18 cellular contexts compared by ENCODE assay signal in genomic region chr9:126699401-126699851, GRCh38.
A peak's percentile ranks its signal among the peaks of the same experiment; 100 is the strongest.
DNase-seq lines count a peak whose midpoint lies in the region; ATAC-seq and TF ChIP-seq lines count a peak whose summit lies in the region.
"Had no signal": no experiment of that assay in that cellular context is flagged by ENCODE, and none has a peak within 500 bp of the region (broad histone marks: within the 10 kb centered on the region; RNA-seq: fewer than 3 reads in every experiment).

No MANE protein-coding gene starts in this region.

- H3K4me1 ChIP-seq in SK-N-SH (ENCODE audit: control insufficient read depth in 1 of 2, insufficient read depth in 2 of 2, low read depth in 1 of 2, low read length in 1 of 2) (no peaks in the 10 kb centered on the region; a peak in 1 of 4 replicates), sigmoid colon (peaks cover 0 to 3% (median 1%) of the 10 kb centered on the region in 4 donors)

- no peak for TF ChIP-seq CTCF in SK-N-SH (IDR thresholded peaks at IDR 0.05)
- TF ChIP-seq CTCF in WERI-Rb-1 (IDR thresholded peaks at IDR 0.05; ENCODE audit: low read depth, low read length), result no peak
- no peak for TF ChIP-seq CTCF in sigmoid colon (IDR thresholded peaks at IDR 0.05)

- H3K27me3 ChIP-seq in SK-N-SH (ENCODE audit: insufficient read depth) (peaks cover 39% of the 10 kb centered on the region; the same call in 1 of the 2 replicates), WERI-Rb-1 (ENCODE audit: insufficient read depth, low read depth, severe bottlenecking) (no peaks in the 10 kb centered on the region), sigmoid colon (peaks cover 5 to 49% (median 23%) of the 10 kb centered on the region in 3 donors)

- WGBS in SK-N-SH (ENCODE audit: low lambda C conversion rate), result 56% methylated on average over 8 of the region's 9 CpGs
- WGBS in sigmoid colon, 2 donors, result 62 to 83% methylated on average over 9 of the region's 9 CpGs

- no peak for ATAC-seq in SK-N-SH treated with all-trans-retinoic acid at 6 μM for 48 hours
- no peak for ATAC-seq in HG02610 (IDR thresholded peaks at IDR 0.05; ENCODE audit: unreplicated experiment)
- ATAC-seq: HCT116, K562 had no signal

- H3K4me2 ChIP-seq in SK-N-SH, result no peak overlapping the region

- no peaks in the 10 kb centered on the region for H3F3A ChIP-seq in SK-N-SH (replicated peaks; ENCODE audit: insufficient read depth)

- no peak overlapping the region for H2AFZ ChIP-seq in SK-N-SH (ENCODE audit: low read depth)

- POLR2A ChIA-PET in SK-N-SH (lab: Yijun Ruan, JAX), result no interaction called here

- H3K79me2 ChIP-seq in SK-N-SH (ENCODE audit: insufficient read depth), result no peaks in the 10 kb centered on the region

- H3K27ac ChIP-seq in SK-N-SH (ENCODE audit: low read depth in 2 of 2, low read length in 1 of 2) (no peak overlapping the region), WERI-Rb-1 (no peak overlapping the region), sigmoid colon (no peak overlapping the region)
- H3K27ac ChIP-seq: 22Rv1, RWPE1 had no signal

- intact Hi-C loops in sigmoid colon (cut with DNase I) (no loop called here), cardiac septum (cut with DNase I) (no loop called here)

- CTCF ChIA-PET in SK-N-SH (lab: Yijun Ruan, JAX), result interaction anchor here (1.0 to 10.9 kb wide), 3 partner anchors 11 to 89 kb away, joined by 5 to 502 read pairs (median 136); no protein-coding TSS in a partner anchor

- TF ChIP-seq EP300 in SK-N-SH (IDR thresholded peaks at IDR 0.05; ENCODE audit: borderline replicate concordance in 1 of 2, low read depth in 1 of 2, low read length in 1 of 2) (no peak), sigmoid colon (IDR thresholded peaks at IDR 0.05) (no peak)

- no peaks in the 10 kb centered on the region for H3K9me2 ChIP-seq in SK-N-SH

- H3K4me3 ChIP-seq in SK-N-SH (ENCODE audit: low read depth in 2 of 2, low read length in 1 of 2), result no peak overlapping the region
- no peak overlapping the region for H3K4me3 ChIP-seq in WERI-Rb-1 (ENCODE audit: low read depth, low read length)
- H3K4me3 ChIP-seq in sigmoid colon, result no peak overlapping the region
- H3K4me3 ChIP-seq: K562 had no signal

- H3K9ac ChIP-seq in SK-N-SH, result no peak overlapping the region

- TF ChIP-seq RAD21 in SK-N-SH (IDR thresholded peaks at IDR 0.05; ENCODE audit: low read length), result no peak

- no peaks in the 10 kb centered on the region for H3K36me3 ChIP-seq in SK-N-SH (replicated peaks in 1 of 2; ENCODE audit: control insufficient read depth in 1 of 2, insufficient read depth in 2 of 2, low read length in 1 of 2)
- no peaks in the 10 kb centered on the region for H3K36me3 ChIP-seq in WERI-Rb-1
- no peaks in the 10 kb centered on the region for H3K36me3 ChIP-seq in sigmoid colon

- TF ChIP-seq POLR2A in sigmoid colon (IDR thresholded peaks at IDR 0.05), result no peak

- no peaks in the 10 kb centered on the region for H3K9me3 ChIP-seq in SK-N-SH
- no peaks in the 10 kb centered on the region for H3K9me3 ChIP-seq in WERI-Rb-1 (ENCODE audit: severe bottlenecking)
- H3K9me3 ChIP-seq in sigmoid colon, result no peaks in the 10 kb centered on the region

- H4K20me1 ChIP-seq in SK-N-SH (ENCODE audit: insufficient read depth), result no peaks in the 10 kb centered on the region

- DNase-seq in SK-N-SH (peak; percentile 20), WERI-Rb-1 (peak; percentile 7), iPS-NIHi11 (ENCODE audit: low spot score) (peak; percentile 12), sigmoid colon (peak; percentile 52), cardiac septum (ENCODE audit: low spot score) (no peak), NCI-H2029 treated with DMSO at 0.1 percent for 48 hours (lab: John Stamatoyannopoulos, UW) (no peak)
- DNase-seq: CD4-positive, alpha-beta memory T cell; DMS79; MV-4-11; NCI-H187 treated with DMSO at 0.1 percent for 48 hours; NCI-H748 treated with DMSO at 0.1 percent for 48 hours; OCI-M1 had no signal

TF ChIP-seq in SK-N-SH, 30 proteins besides CTCF, POLR2A, EP300 and RAD21:
- TF ChIP-seq FOXM1 (IDR thresholded peaks at IDR 0.05; ENCODE audit: low read depth) (no peak), MAX (IDR thresholded peaks at IDR 0.05; ENCODE audit: low read depth) (no peak), POLR2AphosphoS5 (IDR thresholded peaks at IDR 0.05; ENCODE audit: low read depth, low read length) (no peak), PBX3 (IDR thresholded peaks at IDR 0.05) (no peak), MXI1 (IDR thresholded peaks at IDR 0.05; ENCODE audit: low read depth, low read length) (no peak), SMC3 (IDR thresholded peaks at IDR 0.05; ENCODE audit: low read depth, low read length) (no peak)

TF ChIP-seq in SK-N-SH treated with all-trans-retinoic acid at 6 μM for 48 hours, 23 proteins besides CTCF, POLR2A, EP300 and RAD21 (continues in another document):
- TF ChIP-seq ZFP3 (CRISPR knock-in tag; IDR thresholded peaks at IDR 0.05) (no peak), SNAI2 (CRISPR knock-in tag; IDR thresholded peaks at IDR 0.05) (no peak), TCF4 (CRISPR knock-in tag; IDR thresholded peaks at IDR 0.05; ENCODE audit: borderline replicate concordance) (no peak), ZFP30 (CRISPR knock-in tag; IDR thresholded peaks at IDR 0.05) (no peak), RARB (CRISPR knock-in tag; IDR thresholded peaks at IDR 0.05) (no peak), TOX (CRISPR knock-in tag; IDR thresholded peaks at IDR 0.05; ENCODE audit: borderline replicate concordance) (no peak), PPARA (CRISPR knock-in tag; IDR thresholded peaks at IDR 0.05; ENCODE audit: borderline replicate concordance) (no peak), TSHZ2 (CRISPR knock-in tag; IDR thresholded peaks at IDR 0.05) (no peak), CREB5 (CRISPR knock-in tag; IDR thresholded peaks at IDR 0.05; ENCODE audit: low read depth) (no peak), PATZ1 (CRISPR knock-in tag; IDR thresholded peaks at IDR 0.05; ENCODE audit: borderline replicate concordance) (no peak), ARNTL (CRISPR knock-in tag; IDR thresholded peaks at IDR 0.05; ENCODE audit: borderline replicate concordance, low read depth) (no peak), CSRNP3 (CRISPR knock-in tag; IDR thresholded peaks at IDR 0.05) (no peak), ZNF8 (CRISPR knock-in tag; IDR thresholded peaks at IDR 0.05) (no peak)

Comparison
In these comparisons a context has a peak if more than half of its experiments do, and no peak if none do; other contexts are left out.
1. DNase-seq: peak in SK-N-SH (single experiment), WERI-Rb-1 (single experiment), iPS-NIHi11 (single experiment) and sigmoid colon (single experiment); none in cardiac septum (single experiment) and NCI-H2029 treated with DMSO at 0.1 percent for 48 hours (single experiment).